Comparison of ENCODE assay signal across 24 cellular contexts in the genomic region with DNA sequence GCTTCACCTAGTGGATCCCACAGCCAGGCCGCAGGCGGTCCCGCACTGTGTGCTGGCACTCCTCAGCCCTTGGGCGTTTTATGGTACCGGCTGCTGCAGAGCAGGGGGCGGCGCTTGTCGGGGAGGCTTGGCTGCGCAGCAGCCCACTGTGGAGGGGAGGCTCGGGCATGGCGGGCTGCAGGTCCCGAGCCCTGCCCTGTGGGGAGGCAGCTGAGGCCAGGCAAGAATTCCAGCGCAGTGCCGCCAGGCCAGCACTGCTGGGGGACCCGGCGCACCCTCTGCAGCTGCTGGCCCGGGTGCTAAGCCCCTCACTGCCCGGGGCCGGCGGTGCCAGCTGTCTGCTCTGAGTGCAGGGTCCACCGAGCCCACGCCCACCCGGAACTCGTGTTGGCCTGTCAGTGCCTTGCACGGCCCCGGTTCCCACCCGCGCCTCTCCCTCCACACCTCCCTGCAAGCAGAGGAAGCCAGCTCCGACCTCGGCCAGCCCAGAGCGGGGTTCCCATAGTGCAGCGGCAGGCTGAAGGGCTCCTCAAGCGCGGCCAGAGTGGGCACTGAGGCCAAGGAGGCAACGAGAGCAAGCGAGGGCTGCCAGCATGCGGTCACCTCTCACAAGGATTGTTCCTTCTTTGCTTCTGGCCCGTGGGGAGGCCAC.
DNase-seq lines count a peak whose midpoint lies in the region; FAIRE-seq and TF ChIP-seq lines count a peak whose summit lies in the region.
"Had no signal": no experiment of that assay in that cellular context is flagged by ENCODE, and none has a peak within 500 bp of the region (broad histone marks: within the 10 kb centered on the region; RNA-seq: fewer than 3 reads in every experiment).

No MANE protein-coding gene starts in this region.

- no peak for FAIRE-seq in kidney (lab: Jason Lieb, UNC)
- FAIRE-seq: A204.1, D721Med, G401.6, GM12891, GM19239 had no signal

- H3K27me3 Mint-ChIP-seq in Calu3 (ENCODE audit: unreplicated experiment), result no peaks in the 10 kb centered on the region
- H3K27me3 Mint-ChIP-seq: CD4-positive, alpha-beta memory T cell; CD4-positive, CD25-positive, alpha-beta regulatory T cell; CD8-positive, alpha-beta memory T cell had no signal

- DNase-seq in activated gamma-delta T cell (lab: John Stamatoyannopoulos, UW) (peak; percentile 12), activated gamma-delta T cell treated with Interleukin-2 at 50 U/mL for 16 hours (no peak), kidney (peak; percentile 53), spleen (peak; percentile 73), GOT3 (lab: John Stamatoyannopoulos, UW) (no peak), Calu3 (no peak), NOMO-1 (lab: John Stamatoyannopoulos, UW; ENCODE audit: unreplicated experiment in 2 of 2) (no peak)
- DNase-seq: ACHN; BE2C; C1 segment of cervical spinal cord; CD4-positive, alpha-beta memory T cell; CD4-positive, CD25-positive, alpha-beta regulatory T cell; CD8-positive, alpha-beta memory T cell; COR-L47; DMS79 treated with DMSO at 0.1 percent for 48 hours; GF-D8 had no signal

- no peak overlapping the region for H3K9ac ChIP-seq in kidney (ENCODE audit: low read length in 2 of 2)
- H3K9ac ChIP-seq: BLaER1 had no signal

- no peak for TF ChIP-seq POLR2A in spleen (IDR thresholded peaks at IDR 0.05)

- no peaks in the 10 kb centered on the region for H3K27me3 ChIP-seq in spleen (replicated peaks in 1 of 7)
- H3K27me3 ChIP-seq: BE2C, BLaER1 had no signal

- no peaks in the 10 kb centered on the region for H3K36me3 Mint-ChIP-seq in Calu3 (ENCODE audit: insufficient read depth, unreplicated experiment)
- H3K36me3 Mint-ChIP-seq: CD14-positive monocyte; CD4-positive, alpha-beta memory T cell; CD4-positive, CD25-positive, alpha-beta regulatory T cell; CD8-positive, alpha-beta memory T cell had no signal

- H3K36me3 ChIP-seq in kidney (ENCODE audit: control insufficient read depth in 1 of 2, insufficient read depth in 2 of 2, low read length in 2 of 2) (no peaks in the 10 kb centered on the region), spleen (no peaks in the 10 kb centered on the region)
- H3K36me3 ChIP-seq: BE2C, BLaER1 had no signal

- H3K4me3 ChIP-seq in kidney (ENCODE audit: low read length in 2 of 2), result no peak overlapping the region
- H3K4me3 ChIP-seq in spleen, result no peak overlapping the region
- H3K4me3 ChIP-seq: BLaER1 had no signal

- intact Hi-C loops in kidney (cut with DNase I), result no loop called here
- intact Hi-C loops in spleen (cut with DNase I; ENCODE audit: low total_unique reads), result no loop called here
- intact Hi-C loops in Calu3 (cut with micrococcal nuclease; ENCODE audit: unreplicated experiment), result no loop called here

- CTCF ChIA-PET in Calu3 (lab: Charles Lee), result no interaction called here

- peaks cover 2% of the 10 kb centered on the region for H3K9me3 Mint-ChIP-seq in Calu3 (ENCODE audit: low read depth, unreplicated experiment)

- H3K4me3 Mint-ChIP-seq in Calu3 (ENCODE audit: low read depth, unreplicated experiment), result no peak overlapping the region
- H3K4me3 Mint-ChIP-seq: CD14-positive monocyte; CD4-positive, alpha-beta memory T cell; CD4-positive, CD25-positive, alpha-beta regulatory T cell; CD8-positive, alpha-beta memory T cell had no signal

- H3K4me1 ChIP-seq in kidney (ENCODE audit: control insufficient read depth in 1 of 2, insufficient read depth in 1 of 2, low read depth in 1 of 2, low read length in 2 of 2) (no peaks in the 10 kb centered on the region), spleen (no peaks in the 10 kb centered on the region)
- H3K4me1 ChIP-seq: BE2C, BLaER1 had no signal

- BruUV-seq in Calu3 (replicated peaks; lab: Mats Ljungman, UMichigan), result no TSS peak

- no peaks in the 10 kb centered on the region for H3K9me3 ChIP-seq in kidney (ENCODE audit: control insufficient read depth in 1 of 2, low read length in 2 of 2)
- H3K9me3 ChIP-seq in spleen, result peaks cover 0 to 28% (median 13%) of the 10 kb centered on the region in 8 donors
- H3K9me3 ChIP-seq: BE2C had no signal

- no peaks in the 10 kb centered on the region for H3K4me1 Mint-ChIP-seq in Calu3 (ENCODE audit: low read depth, unreplicated experiment)
- H3K4me1 Mint-ChIP-seq: CD14-positive monocyte; CD4-positive, alpha-beta memory T cell; CD4-positive, CD25-positive, alpha-beta regulatory T cell; CD8-positive, alpha-beta memory T cell had no signal

- no peak overlapping the region for H3K27ac ChIP-seq in kidney (ENCODE audit: low read depth in 2 of 2, low read length in 2 of 2)
- H3K27ac ChIP-seq in spleen, result no peak overlapping the region
- H3K27ac ChIP-seq: 22Rv1, BLaER1 had no signal

- 90 to 95% (median 92%) methylated on average over 21 to 38 of the region's 38 CpGs for WGBS in spleen, 5 donors

- H3K27ac Mint-ChIP-seq in Calu3 (ENCODE audit: unreplicated experiment), result no peak overlapping the region
- H3K27ac Mint-ChIP-seq: CD4-positive, alpha-beta memory T cell; CD4-positive, CD25-positive, alpha-beta regulatory T cell; CD8-positive, alpha-beta memory T cell had no signal

- no peak for TF ChIP-seq CTCF in kidney (IDR thresholded peaks at IDR 0.05; ENCODE audit: borderline replicate concordance, extremely low read depth, insufficient read depth)
- no peak for TF ChIP-seq CTCF in spleen (IDR thresholded peaks at IDR 0.05 in 8 of 11, conservative IDR thresholded peaks at IDR 0.05 in 3 of 11)
- no peak for TF ChIP-seq CTCF in Calu3 (IDR thresholded peaks at IDR 0.05; ENCODE audit: unreplicated experiment)

Comparison
In these comparisons a context has a peak if more than half of its experiments do, and no peak if none do; other contexts are left out.
1. DNase-seq: peak in activated gamma-delta T cell (single experiment), kidney (single experiment) and spleen (single experiment); none in activated gamma-delta T cell treated with Interleukin-2 at 50 U/mL for 16 hours (single experiment), GOT3 (single experiment), Calu3 (single experiment) and NOMO-1 (0 of 2).